In the genomic region with DNA sequence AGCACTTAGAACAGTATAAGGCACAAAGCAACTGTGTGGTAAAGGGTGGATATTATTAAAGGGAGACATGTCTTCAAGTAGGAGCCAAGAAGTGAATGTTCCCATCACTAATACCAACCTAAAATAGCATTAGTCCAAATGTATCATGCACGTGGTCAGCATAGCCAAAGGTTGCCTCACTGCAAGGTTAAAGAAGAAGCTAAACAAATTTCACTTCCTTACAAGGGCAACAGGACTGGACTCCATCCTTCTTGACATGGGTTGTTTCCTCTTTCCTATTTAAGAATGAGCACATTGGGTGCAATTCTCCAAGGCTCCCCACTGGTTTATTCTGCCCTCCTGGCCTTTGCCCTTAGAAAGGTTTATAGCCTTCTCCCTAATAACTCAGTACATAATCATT, we compare ENCODE assay signal across 26 cellular contexts.
DNase-seq lines count a peak whose midpoint lies in the region; ATAC-seq, FAIRE-seq and TF ChIP-seq lines count a peak whose summit lies in the region.
"Had no signal": no experiment of that assay in that cellular context is flagged by ENCODE, and none has a peak within 500 bp of the region (broad histone marks: within the 10 kb centered on the region; RNA-seq: fewer than 3 reads in every experiment).

No MANE protein-coding gene starts in this region.

- no peak overlapping the region for H3K27ac ChIP-seq in kidney (ENCODE audit: low read depth in 2 of 2, low read length in 2 of 2)
- H3K27ac ChIP-seq: cardiac muscle cell, SJCRH30 had no signal

- H3K27ac Mint-ChIP-seq in T-helper 17 cell, result no peak overlapping the region
- H3K27ac Mint-ChIP-seq: activated CD4-positive, alpha-beta memory T cell treated with anti-CD3 and anti-CD28 coated beads for 36 hours; CD8-positive, alpha-beta memory T cell; mesothelial cell of epicardium had no signal

- DNase-seq in CD1c-positive myeloid dendritic cell (ENCODE audit: extremely low spot score), result peak; percentile 83
- peak; percentile 81 for DNase-seq in NOMO-1 treated with dmso at 0.1 percent for 144 hours (lab: John Stamatoyannopoulos, UW; ENCODE audit: unreplicated experiment)
- peak; percentile 60 for DNase-seq in globus pallidus (ENCODE audit: low spot score)
- DNase-seq in sciatic nerve (ENCODE audit: low spot score), result no peak
- DNase-seq in kidney, result no peak
- no peak for DNase-seq in omental fat pad (ENCODE audit: low spot score)
- no peak for DNase-seq in T-helper 17 cell
- DNase-seq: activated CD4-positive, alpha-beta memory T cell treated with anti-CD3 and anti-CD28 coated beads for 36 hours; activated CD4-positive, CD25-positive, alpha-beta regulatory T cell; amniotic stem cell; CD8-positive, alpha-beta memory T cell; erythroblast; foreskin melanocyte; kidney glomerular epithelial cell; NCI-H1417; NCI-H524; SJCRH30; stimulated activated CD4-positive, alpha-beta T cell treated with anti-CD3 and anti-CD28 coated beads, Interleukin-2, amount 100 ng/mL, for 48 hours; stimulated activated naive CD8-positive, alpha-beta T cell treated with anti-CD3 and anti-CD28 coated beads, Interleukin-15, Interleukin-2, amounts not matched to agents 100 U/mL and 50 U/mL, for 24 hours; trophoblast cell had no signal

- no peaks in the 10 kb centered on the region for H3K4me1 ChIP-seq in kidney (ENCODE audit: control insufficient read depth in 1 of 2, insufficient read depth in 1 of 2, low read depth in 1 of 2, low read length in 2 of 2)
- H3K4me1 ChIP-seq: HAP-1, SJCRH30 had no signal

- peaks cover 2% of the 10 kb centered on the region for H3K4me1 Mint-ChIP-seq in T-helper 17 cell
- H3K4me1 Mint-ChIP-seq: CD8-positive, alpha-beta memory T cell had no signal

- TF ChIP-seq CTCF in kidney (IDR thresholded peaks at IDR 0.05; ENCODE audit: borderline replicate concordance, extremely low read depth, insufficient read depth) (no peak), omental fat pad (IDR thresholded peaks at IDR 0.05) (no peak)

- H3K36me3 Mint-ChIP-seq in T-helper 17 cell (ENCODE audit: low read depth), result peaks cover 3% of the 10 kb centered on the region
- H3K36me3 Mint-ChIP-seq: activated CD4-positive, alpha-beta memory T cell treated with anti-CD3 and anti-CD28 coated beads for 36 hours; CD8-positive, alpha-beta memory T cell; mesothelial cell of epicardium had no signal

- FAIRE-seq in kidney (lab: Jason Lieb, UNC), result no peak
- FAIRE-seq: GM12892 had no signal

- peaks cover 49% of the 10 kb centered on the region for H3K27me3 Mint-ChIP-seq in T-helper 17 cell

- intact Hi-C loops in sciatic nerve (cut with DNase I), result no loop called here
- intact Hi-C loops in kidney (cut with DNase I), result no loop called here

- H3K9ac ChIP-seq in kidney (ENCODE audit: low read length in 2 of 2), result no peak overlapping the region

- no peak overlapping the region for H3K4me3 ChIP-seq in kidney (ENCODE audit: low read length in 2 of 2)
- H3K4me3 ChIP-seq: cardiac muscle cell, HAP-1, SJCRH30, smooth muscle cell had no signal

- H3K4me3 Mint-ChIP-seq in T-helper 17 cell, result no peak overlapping the region
- H3K4me3 Mint-ChIP-seq: activated CD4-positive, alpha-beta memory T cell treated with anti-CD3 and anti-CD28 coated beads for 36 hours; CD8-positive, alpha-beta memory T cell; mesothelial cell of epicardium had no signal

- H3K9me3 ChIP-seq in kidney (ENCODE audit: control insufficient read depth in 1 of 2, low read length in 2 of 2), result no peaks in the 10 kb centered on the region
- no peaks in the 10 kb centered on the region for H3K9me3 ChIP-seq in T-helper 17 cell (ENCODE audit: control insufficient read depth, low read length, poor library complexity, severe bottlenecking)
- H3K9me3 ChIP-seq: HAP-1, SJCRH30 had no signal

- H3K36me3 ChIP-seq in kidney (ENCODE audit: control insufficient read depth in 1 of 2, insufficient read depth in 2 of 2, low read length in 2 of 2), result no peaks in the 10 kb centered on the region
- H3K36me3 ChIP-seq: cardiac muscle cell, HAP-1, SJCRH30 had no signal

- ATAC-seq in sciatic nerve (peak; percentile 55), omental fat pad (ENCODE audit: low FRiP score) (no peak), T-helper 17 cell (no peak), GM19328 (IDR thresholded peaks at IDR 0.05; ENCODE audit: unreplicated experiment) (no peak)
- ATAC-seq: stimulated activated naive CD8-positive, alpha-beta T cell treated with anti-CD3 and anti-CD28 coated beads, Interleukin-15, Interleukin-2, amounts not matched to agents 100 U/mL and 50 U/mL, for 24 hours had no signal

Comparison
In these comparisons a context has a peak if more than half of its experiments do, and no peak if none do; other contexts are left out.
1. DNase-seq: peak in CD1c-positive myeloid dendritic cell (single experiment), NOMO-1 treated with dmso at 0.1 percent for 144 hours (single experiment) and globus pallidus (single experiment); none in sciatic nerve (single experiment), kidney (single experiment), omental fat pad (single experiment) and T-helper 17 cell (0 of 3).